In the genomic region with DNA sequence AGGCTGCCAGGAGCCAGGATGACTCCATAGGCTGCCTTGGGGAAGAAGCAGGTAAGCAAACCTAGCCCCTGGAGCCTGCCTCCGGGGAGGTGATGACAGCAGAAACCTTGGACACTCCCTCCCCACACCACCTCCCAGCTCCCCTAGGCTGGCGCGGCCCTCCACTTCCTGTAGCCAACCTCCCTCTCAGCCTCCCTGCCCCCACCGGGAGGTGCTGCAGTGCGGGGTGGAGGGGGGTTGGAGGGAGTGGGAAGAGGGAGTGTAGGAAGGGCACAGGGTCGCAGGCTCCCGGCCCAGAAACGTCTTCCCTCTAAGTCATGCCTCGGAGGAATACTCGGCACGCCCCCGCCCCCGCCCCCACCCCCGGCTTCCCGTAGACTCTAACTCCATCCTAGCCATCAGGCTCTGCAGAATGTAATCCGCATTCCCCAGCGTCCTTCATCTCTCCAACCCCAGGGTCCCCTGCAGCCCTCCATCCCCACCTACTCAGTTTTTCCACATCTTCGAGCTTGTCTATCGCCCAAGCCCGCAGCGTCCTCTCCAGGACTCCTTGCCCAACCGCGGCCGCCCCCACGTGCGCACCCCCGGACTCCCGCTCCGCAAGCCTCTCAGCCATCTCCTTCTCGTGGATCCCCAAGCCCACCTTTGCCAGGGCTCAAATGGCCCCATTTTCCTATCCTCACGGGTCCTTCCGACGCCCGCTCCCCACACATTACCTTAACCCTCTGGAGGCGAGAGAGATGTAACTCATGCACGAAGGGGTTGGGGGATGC, we compare ENCODE assay signal across 8 cellular contexts. TPM values are rescaled to one million over a fixed set of nuclear protein-coding genes. Genes with fewer than 3 reads are reported as not detected.
DNase-seq lines count a peak whose midpoint lies in the region; ATAC-seq, FAIRE-seq and TF ChIP-seq lines count a peak whose summit lies in the region.

No MANE protein-coding gene starts in this region.

- no peaks in the 10 kb centered on the region for H3K9me3 Mint-ChIP-seq in activated naive CD8-positive, alpha-beta T cell treated with anti-CD3 and anti-CD28 coated beads, Interleukin-2, amount 50 U/mL, for 24 hours

- TF ChIP-seq CTCF in GM10266 (IDR thresholded peaks at IDR 0.05; ENCODE audit: control insufficient read depth, insufficient read depth, low read depth, missing control alignments) (no peak), KMS-11 (conservative IDR thresholded peaks at IDR 0.05; ENCODE audit: low read depth, low read length) (no peak), ovary (IDR thresholded peaks at IDR 0.05) (no peak)

- H4K20me1 ChIP-seq in KMS-11 (ENCODE audit: insufficient read depth): no peaks in the 10 kb centered on the region

- no peak for FAIRE-seq in urothelium cell line (lab: Jason Lieb, UNC)

- H3K9me3 ChIP-seq in SJSA1 (replicated peaks) (no peaks in the 10 kb centered on the region; the same call in 1 of the 2 replicates), ovary (no peaks in the 10 kb centered on the region)

- H3K79me2 ChIP-seq in KMS-11 (ENCODE audit: insufficient read depth, low read depth): peaks cover 17% of the 10 kb centered on the region; the same call in 1 of the 2 replicates

- peak overlapping the region; percentile 44 for H3K27ac ChIP-seq in KMS-11
- H3K27ac ChIP-seq in SJSA1: no peak overlapping the region
- peak overlapping the region; percentile 11 to 99 for H3K27ac ChIP-seq in ovary

- intact Hi-C loops in cardiac septum (cut with DNase I) (loop anchor here (1.0 to 5.0 kb wide), 3 partner anchors 23 to 264 kb away; partner anchors contain the start of genes EMC7, NOP10, NUTM1 and PGBD4), ovary (cut with DNase I) (loop anchor here in 1 of 4 donors (10.0 kb wide), 1 partner anchor 132 kb away; no protein-coding TSS in a partner anchor)

- H3K4me1 Mint-ChIP-seq in activated naive CD8-positive, alpha-beta T cell treated with anti-CD3 and anti-CD28 coated beads, Interleukin-2, amount 50 U/mL, for 24 hours: peaks cover 42% of the 10 kb centered on the region

- peak overlapping the region; percentile 90 for H3K27ac Mint-ChIP-seq in activated naive CD8-positive, alpha-beta T cell treated with anti-CD3 and anti-CD28 coated beads, Interleukin-2, amount 50 U/mL, for 24 hours

- H3K4me1 ChIP-seq in KMS-11 (ENCODE audit: low read depth, poor library complexity, severe bottlenecking) (peaks cover 13% of the 10 kb centered on the region), SJSA1 (replicated peaks) (peaks cover 20% of the 10 kb centered on the region), ovary (ENCODE audit: insufficient read depth) (no peaks in the 10 kb centered on the region)

- DNase-seq in GM10266 (ENCODE audit: extremely low spot score) (peak; percentile 67), SJSA1 (ENCODE audit: low read depth in 1 of 2, low spot score in 2 of 2) (peak; percentile 37 to 65), cardiac septum (ENCODE audit: low spot score) (peak; percentile 84), ovary (peak; percentile 69 to 82 (median 78)), urothelium cell line (ENCODE audit: low spot score) (peak; percentile 71)
- peak; percentile 66 for DNase-seq in activated naive CD8-positive, alpha-beta T cell treated with anti-CD3 and anti-CD28 coated beads, Interleukin-2, amount 50 U/mL, for 24 hours

- H3K4me3 Mint-ChIP-seq in activated naive CD8-positive, alpha-beta T cell treated with anti-CD3 and anti-CD28 coated beads, Interleukin-2, amount 50 U/mL, for 24 hours: peak overlapping the region; percentile 98

- peaks cover 12% of the 10 kb centered on the region for H3K36me3 Mint-ChIP-seq in activated naive CD8-positive, alpha-beta T cell treated with anti-CD3 and anti-CD28 coated beads, Interleukin-2, amount 50 U/mL, for 24 hours (ENCODE audit: low read depth)

- peak; percentile 23 for ATAC-seq in activated naive CD8-positive, alpha-beta T cell treated with anti-CD3 and anti-CD28 coated beads, Interleukin-2, amount 50 U/mL, for 24 hours
- no peak for ATAC-seq in HG02623 (IDR thresholded peaks at IDR 0.05; ENCODE audit: unreplicated experiment)

- peak overlapping the region; percentile 68 for H3K9ac ChIP-seq in KMS-11

- H3K4me3 ChIP-seq in KMS-11 (IDR thresholded peaks at IDR 0.05; ENCODE audit: insufficient read depth, low read depth, low read length) (peak overlapping the region; percentile 45), SJSA1 (peak overlapping the region; percentile 80), ovary (peak overlapping the region; percentile 80)

- TF ChIP-seq POLR2A in ovary (IDR thresholded peaks at IDR 0.05): no peak

- peak overlapping the region; percentile 82; the same call in 1 of the 2 replicates for H2AFZ ChIP-seq in KMS-11 (ENCODE audit: low read depth)

- no peaks in the 10 kb centered on the region for H3K27me3 Mint-ChIP-seq in activated naive CD8-positive, alpha-beta T cell treated with anti-CD3 and anti-CD28 coated beads, Interleukin-2, amount 50 U/mL, for 24 hours

- H3K36me3 ChIP-seq in KMS-11 (ENCODE audit: insufficient read depth) (no peaks in the 10 kb centered on the region), SJSA1 (peaks cover 23% of the 10 kb centered on the region), ovary (no peaks in the 10 kb centered on the region)

- peak overlapping the region; percentile 97 for H3K4me2 ChIP-seq in KMS-11

- 0 to 1% (median 0%) methylated on average over 34 to 36 of the region's 36 CpGs for WGBS in ovary, 3 donors

- TF ChIP-seq EP300 in ovary (IDR thresholded peaks at IDR 0.05): no peak

- no peaks in the 10 kb centered on the region for H3K27me3 ChIP-seq in KMS-11 (ENCODE audit: insufficient read depth, low read depth)
- no peaks in the 10 kb centered on the region for H3K27me3 ChIP-seq in SJSA1 (replicated peaks)
- H3K27me3 ChIP-seq in ovary: no peaks in the 10 kb centered on the region

RNA-seq across cellular contexts. Expression of gene LPCAT4, which starts 0.5 kb away (rescaled TPM):
- total RNA-seq in SJSA1 (2014; rRNA removed; shearing (Covaris generic)): 7.5 and 13.9 TPM in 2 replicates
- total RNA-seq in cardiac septum: 34.3 TPM
- 10 to 100 TPM in 6 of 7 donors, 1 to 10 TPM in 1; 8.9 to 44.3 (median 34.4) TPM for total RNA-seq in ovary
- 10 to 100 TPM; 15.9 to 22.6 TPM for polyA plus RNA-seq in ovary

RNA-seq across cellular contexts. Expression of gene NUTM1, which starts 23.3 kb away (rescaled TPM):
- not detected in 2 replicates for total RNA-seq in SJSA1 (2014; rRNA removed; shearing (Covaris generic))
- total RNA-seq in cardiac septum (not detected), ovary (not detected)
- not detected for polyA plus RNA-seq in ovary

RNA-seq across cellular contexts. Expression of gene NOP10, which starts 23.5 kb away (rescaled TPM):
- 248 and 300 TPM in 2 replicates for total RNA-seq in SJSA1 (2014; rRNA removed; shearing (Covaris generic))
- total RNA-seq in cardiac septum (96.9 TPM), ovary (100 to 1,000 TPM in 1 of 7 donors, 10 to 100 TPM in 6; 46.5 to 117 (median 53.0) TPM)
- polyA plus RNA-seq in ovary: 100 to 1,000 TPM in 1 of 2 donors, 10 to 100 TPM in 1; 96.5 to 189 TPM

RNA-seq across cellular contexts. Expression of gene SLC12A6, which starts 28.9 kb away (rescaled TPM):
- 1.8 and 2.4 TPM in 2 replicates for total RNA-seq in SJSA1 (2014; rRNA removed; shearing (Covaris generic))
- 18.2 TPM for total RNA-seq in cardiac septum
- total RNA-seq in ovary: 10 to 100 TPM in 5 of 7 donors, 1 to 10 TPM in 2; 7.1 to 13.2 (median 11.4) TPM
- polyA plus RNA-seq in ovary: 10 to 100 TPM in 1 of 2 donors, 1 to 10 TPM in 1; 6.9 to 19.7 TPM
